Comparison of ENCODE assay signal across 12 cellular contexts in the genomic region with DNA sequence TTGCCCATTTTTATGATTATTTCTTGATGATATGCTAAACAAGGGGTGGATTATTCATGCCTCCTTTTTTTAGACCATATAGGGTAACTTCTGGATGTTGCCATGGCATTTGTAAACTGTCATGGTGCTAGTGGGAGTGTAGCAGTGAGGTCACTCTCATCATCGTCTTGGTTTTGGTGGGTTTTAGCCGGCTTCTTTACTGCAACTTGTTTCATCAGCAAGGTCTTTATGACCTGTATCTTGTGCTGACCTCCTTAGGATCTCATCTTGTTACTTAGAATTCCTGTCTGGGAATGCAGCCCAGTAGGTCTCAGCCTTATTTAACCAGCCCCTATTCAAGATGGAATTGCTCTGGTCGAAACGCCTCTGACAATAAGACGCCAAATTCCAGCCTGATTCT. TPM values are rescaled to one million over a fixed set of nuclear protein-coding genes. Genes with fewer than 3 reads are reported as not detected.
"Had no signal": no experiment of that assay in that cellular context is flagged by ENCODE, and none has a peak within 500 bp of the region (broad histone marks: within the 10 kb centered on the region; RNA-seq: fewer than 3 reads in every experiment).

No MANE protein-coding gene starts in this region.

RNA-seq across cellular contexts. Expression of gene MYBPHL, which starts 20.0 kb away (rescaled TPM):
- total RNA-seq: colonic mucosa, dermis microvascular lymphatic vessel endothelial cell, endodermal cell, esophagus squamous epithelium, glomerular endothelial cell, left colon, left lobe of liver, liver, mesenteric fat pad, mesothelial cell of epicardium, mucosa of descending colon, myocyte had no signal
- polyA plus RNA-seq: liver had no signal
